Comparison of ENCODE assay signal across 8 cellular contexts in genomic region chr3:116614795-116615362, GRCh38.
A peak's percentile ranks its signal among the peaks of the same experiment; 100 is the strongest.
DNase-seq lines count a peak whose midpoint lies in the region; ATAC-seq, FAIRE-seq and TF ChIP-seq lines count a peak whose summit lies in the region.
"Had no signal": no experiment of that assay in that cellular context is flagged by ENCODE, and none has a peak within 500 bp of the region (broad histone marks: within the 10 kb centered on the region; RNA-seq: fewer than 3 reads in every experiment).

No MANE protein-coding gene starts in this region.

- FAIRE-seq in pancreas (lab: Jason Lieb, UNC), result no peak
- FAIRE-seq: colon had no signal

- peak; percentile 67 for ATAC-seq in HG03060 (IDR thresholded peaks at IDR 0.05; ENCODE audit: low read depth, unreplicated experiment)
- peak; percentile 77 for ATAC-seq in SK-N-SH treated with all-trans-retinoic acid at 6 μM for 48 hours
- ATAC-seq in pancreas, result no peak

- no peaks in the 10 kb centered on the region for H3K36me3 ChIP-seq in pancreas

- WGBS in pancreas, 2 donors, result 26% methylated on average over 4 of the region's 4 CpGs

- intact Hi-C loops in pancreas (cut with DNase I), result no loop called here
- intact Hi-C loops in activated T-helper 1 cell treated with anti-CD3 and anti-CD28 coated beads, Interleukin-12 subunit alpha, Interleukin-12 subunit beta, Interleukin-2, Interleukin-4 antibody, amounts not matched to agents 30 ng/mL and 10 ng/mL and 1 ng/mL, durations not matched to agents 14 hours and 24 hours and 36 hours (cut with micrococcal nuclease), result no loop called here

- H3K27ac Mint-ChIP-seq in neural crest cell (ENCODE audit: unreplicated experiment), result no peak overlapping the region
- H3K27ac Mint-ChIP-seq in activated T-helper 1 cell treated with anti-CD3 and anti-CD28 coated beads, Interleukin-12 subunit alpha, Interleukin-12 subunit beta, Interleukin-2, Interleukin-4 antibody, amounts not matched to agents 30 ng/mL and 10 ng/mL and 1 ng/mL, durations not matched to agents 14 hours and 24 hours and 36 hours, result no peak overlapping the region

- no peaks in the 10 kb centered on the region for H3K27me3 Mint-ChIP-seq in neural crest cell (ENCODE audit: low read depth)
- no peaks in the 10 kb centered on the region for H3K27me3 Mint-ChIP-seq in activated T-helper 1 cell treated with anti-CD3 and anti-CD28 coated beads, Interleukin-12 subunit alpha, Interleukin-12 subunit beta, Interleukin-2, Interleukin-4 antibody, amounts not matched to agents 30 ng/mL and 10 ng/mL and 1 ng/mL, durations not matched to agents 14 hours and 24 hours and 36 hours (ENCODE audit: insufficient read depth)

- H3K4me1 ChIP-seq in pancreas, result no peaks in the 10 kb centered on the region

- no peak overlapping the region for H3K4me3 Mint-ChIP-seq in neural crest cell
- H3K4me3 Mint-ChIP-seq in activated T-helper 1 cell treated with anti-CD3 and anti-CD28 coated beads, Interleukin-12 subunit alpha, Interleukin-12 subunit beta, Interleukin-2, Interleukin-4 antibody, amounts not matched to agents 30 ng/mL and 10 ng/mL and 1 ng/mL, durations not matched to agents 14 hours and 24 hours and 36 hours, result no peak overlapping the region

- no peak overlapping the region for H3K4me3 ChIP-seq in pancreas

- H3K27me3 ChIP-seq in pancreas, result no peaks in the 10 kb centered on the region

- no peaks in the 10 kb centered on the region for H3K9me3 ChIP-seq in pancreas

- no peaks in the 10 kb centered on the region for H3K4me1 Mint-ChIP-seq in neural crest cell
- no peaks in the 10 kb centered on the region for H3K4me1 Mint-ChIP-seq in activated T-helper 1 cell treated with anti-CD3 and anti-CD28 coated beads, Interleukin-12 subunit alpha, Interleukin-12 subunit beta, Interleukin-2, Interleukin-4 antibody, amounts not matched to agents 30 ng/mL and 10 ng/mL and 1 ng/mL, durations not matched to agents 14 hours and 24 hours and 36 hours (ENCODE audit: low read depth)

- DNase-seq in neural crest cell (ENCODE audit: low read depth, low spot score), result no peak
- DNase-seq in pancreas, result no peak
- DNase-seq in 8988T, result no peak
- DNase-seq in activated T-helper 1 cell treated with anti-CD3 and anti-CD28 coated beads, Interleukin-12 subunit alpha, Interleukin-12 subunit beta, Interleukin-2, Interleukin-4 antibody, amounts not matched to agents 30 ng/mL and 10 ng/mL and 1 ng/mL, durations not matched to agents 14 hours and 24 hours and 36 hours (ENCODE audit: low spot score), result no peak

- H3K36me3 Mint-ChIP-seq in neural crest cell (ENCODE audit: low read depth), result no peaks in the 10 kb centered on the region
- H3K36me3 Mint-ChIP-seq in activated T-helper 1 cell treated with anti-CD3 and anti-CD28 coated beads, Interleukin-12 subunit alpha, Interleukin-12 subunit beta, Interleukin-2, Interleukin-4 antibody, amounts not matched to agents 30 ng/mL and 10 ng/mL and 1 ng/mL, durations not matched to agents 14 hours and 24 hours and 36 hours (ENCODE audit: low read depth), result no peaks in the 10 kb centered on the region

- H3K27ac ChIP-seq in pancreas, result no peak overlapping the region

- peaks cover 4% of the 10 kb centered on the region for H3K9me3 Mint-ChIP-seq in neural crest cell
- peaks cover 3% of the 10 kb centered on the region for H3K9me3 Mint-ChIP-seq in activated T-helper 1 cell treated with anti-CD3 and anti-CD28 coated beads, Interleukin-12 subunit alpha, Interleukin-12 subunit beta, Interleukin-2, Interleukin-4 antibody, amounts not matched to agents 30 ng/mL and 10 ng/mL and 1 ng/mL, durations not matched to agents 14 hours and 24 hours and 36 hours

- peak; percentile 32; the same call in 1 of the 3 replicates for TF ChIP-seq CTCF in GM12872 (IDR thresholded peaks at IDR 0.05; ENCODE audit: insufficient read depth, low read depth, low read length)
- peak; percentile 67 for TF ChIP-seq CTCF in neural crest cell (conservative IDR thresholded peaks at IDR 0.05)
- peak in 1 of 4 donors; percentile 11 for TF ChIP-seq CTCF in pancreas (IDR thresholded peaks at IDR 0.05)

TF ChIP-seq in SK-N-SH treated with all-trans-retinoic acid at 6 μM for 48 hours, 23 proteins besides CTCF, POLR2A, EP300 and RAD21:
- TF ChIP-seq ESRRG (CRISPR knock-in tag; IDR thresholded peaks at IDR 0.05) (no peak), BACH2 (CRISPR knock-in tag; IDR thresholded peaks at IDR 0.05; ENCODE audit: borderline replicate concordance) (no peak), ZC3H10 (CRISPR knock-in tag; IDR thresholded peaks at IDR 0.05) (no peak), TCF4 (CRISPR knock-in tag; IDR thresholded peaks at IDR 0.05; ENCODE audit: borderline replicate concordance) (no peak), ISL1 (CRISPR knock-in tag; IDR thresholded peaks at IDR 0.05) (no peak), ARNTL (CRISPR knock-in tag; IDR thresholded peaks at IDR 0.05; ENCODE audit: borderline replicate concordance, low read depth) (no peak), CREB5 (CRISPR knock-in tag; IDR thresholded peaks at IDR 0.05; ENCODE audit: low read depth) (no peak)

Comparison
In these comparisons a context has a peak if more than half of its experiments do, and no peak if none do; other contexts are left out.
1. ATAC-seq: peak in HG03060 (single experiment) and SK-N-SH treated with all-trans-retinoic acid at 6 μM for 48 hours (single experiment); none in pancreas (0 of 4).